In genomic region chr12:38817942-38818341, GRCh38 we compare ENCODE assay signal across 29 cellular contexts.
"Had no signal": no experiment of that assay in that cellular context is flagged by ENCODE, and none has a peak within 500 bp of the region (broad histone marks: within the 10 kb centered on the region; RNA-seq: fewer than 3 reads in every experiment).

No MANE protein-coding gene starts in this region.

- ATAC-seq: effector memory CD8-positive, alpha-beta T cell; esophagus mucosa; gastrocnemius medialis; left cardiac atrium; left lung; left ventricle myocardium superior; lower lobe of right lung; mucosa of descending colon had no signal

- H3K79me2 ChIP-seq: hepatocyte had no signal

- H3K9me3 ChIP-seq: colonic mucosa, esophagus squamous epithelium, gastrocnemius medialis, left lung, lower lobe of right lung, mucosa of descending colon had no signal

- H3K4me2 ChIP-seq: hepatocyte had no signal

- H3K4me1 ChIP-seq: colonic mucosa, esophagus squamous epithelium, gastrocnemius medialis, left lung, lower lobe of right lung had no signal

- H3K36me3 ChIP-seq: colonic mucosa, esophagus squamous epithelium, gastrocnemius medialis, left lung, lower lobe of right lung had no signal

- DNase-seq: colonic mucosa; cortex of kidney; effector CD8-positive, alpha-beta T cell; effector memory CD8-positive, alpha-beta T cell; endodermal cell; erythroblast; esophagus squamous epithelium; foreskin fibroblast; foreskin melanocyte; gastrocnemius medialis; glutamatergic neuron; head of caudate nucleus; hypothalamus; immature natural killer cell; left cardiac atrium; left lung; left ventricle myocardium superior; lower lobe of right lung; mesenchymal stem cell; mucosa of descending colon; naive B cell had no signal

- H3K27ac Mint-ChIP-seq: dendritic cell treated with granulocyte-macrophage colony-stimulating factor and Interleukin-4, amounts not matched to agents 40 ng/mL and 50 ng/mL, for 4 days; effector memory CD8-positive, alpha-beta T cell; endodermal cell; immature natural killer cell; mesothelial cell of epicardium; naive B cell had no signal

- H3K4me3 Mint-ChIP-seq: dendritic cell treated with granulocyte-macrophage colony-stimulating factor and Interleukin-4, amounts not matched to agents 40 ng/mL and 50 ng/mL, for 4 days; effector memory CD8-positive, alpha-beta T cell; endodermal cell; immature natural killer cell; mesothelial cell of epicardium; naive B cell had no signal

- H3K4me3 ChIP-seq: colonic mucosa, esophagus squamous epithelium, gastrocnemius medialis, hepatocyte, left lung, lower lobe of right lung, mucosa of descending colon had no signal

- H3K4me1 Mint-ChIP-seq: endodermal cell, mesothelial cell of epicardium had no signal

- H2AFZ ChIP-seq: hepatocyte had no signal

- H3K36me3 Mint-ChIP-seq: mesothelial cell of epicardium, naive B cell had no signal

- FAIRE-seq: endometrium, islet of Langerhans, keratinocyte had no signal

- H3K27me3 Mint-ChIP-seq: dendritic cell treated with granulocyte-macrophage colony-stimulating factor and Interleukin-4, amounts not matched to agents 40 ng/mL and 50 ng/mL, for 4 days; effector memory CD8-positive, alpha-beta T cell; naive B cell had no signal

- H3K27me3 ChIP-seq: colonic mucosa, esophagus squamous epithelium, gastrocnemius medialis, hepatocyte, left lung had no signal

- H3K27ac ChIP-seq: colonic mucosa, epithelial cell of prostate, esophagus squamous epithelium, gastrocnemius medialis, hepatocyte, left lung, lower lobe of right lung had no signal

- H3K9me3 Mint-ChIP-seq: endodermal cell, naive B cell had no signal
